ENCODE assay signal across 15 cellular contexts in the genomic region with DNA sequence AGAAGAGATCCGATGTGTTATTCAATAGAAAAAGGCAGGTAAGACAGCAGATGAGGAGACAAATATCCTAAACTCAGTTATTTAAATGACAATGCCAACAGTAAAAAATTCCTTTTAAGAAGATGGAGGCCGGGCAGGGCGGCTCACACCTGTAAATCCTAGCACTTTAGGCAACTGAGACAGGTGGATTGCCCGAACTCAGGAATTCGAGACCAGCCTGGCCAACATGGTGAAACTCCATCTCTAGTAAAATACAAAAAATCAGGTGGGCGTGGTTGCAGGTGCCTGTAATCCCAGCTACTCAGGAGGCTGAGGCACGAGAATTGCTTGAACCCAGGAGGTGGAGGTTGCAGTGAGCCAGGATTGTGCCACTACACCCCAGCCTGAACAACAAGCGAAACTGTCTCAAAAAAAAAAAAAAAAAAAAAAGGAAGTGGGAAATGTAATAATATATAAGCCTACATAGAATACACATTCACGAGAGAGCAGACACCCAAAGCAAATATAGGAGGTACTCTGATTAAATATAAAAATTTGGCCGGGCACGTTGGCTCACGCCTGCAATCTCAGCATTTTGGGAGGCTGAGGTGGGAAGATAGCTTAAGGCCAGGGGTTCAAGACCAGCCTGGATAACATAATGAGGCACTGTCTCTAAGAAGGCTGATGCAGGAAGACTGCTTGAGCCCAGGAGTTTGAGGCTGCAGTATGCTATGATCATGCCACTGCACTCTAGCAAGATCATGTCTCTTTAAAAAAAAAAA. TPM values are rescaled to one million over a fixed set of nuclear protein-coding genes. Genes with fewer than 3 reads are reported as not detected.
DNase-seq lines count a peak whose midpoint lies in the region; ATAC-seq and TF ChIP-seq lines count a peak whose summit lies in the region.
"Had no signal": no experiment of that assay in that cellular context is flagged by ENCODE, and none has a peak within 500 bp of the region (broad histone marks: within the 10 kb centered on the region; RNA-seq: fewer than 3 reads in every experiment).

No MANE protein-coding gene starts in this region.

- intact Hi-C loops in colonic mucosa (cut with DNase I): no loop called here

- H3K4me1 ChIP-seq in BLaER1 treated with 17β-estradiol and CSF1 and Interleukin-3, amounts not matched to agents 10 nM and 100 nM: peaks cover 53 to 100% (median 62%) of the 10 kb centered on the region in 10 experiments
- peaks cover 13% of the 10 kb centered on the region for H3K4me1 ChIP-seq in colonic mucosa

- no peaks in the 10 kb centered on the region for H3K9me3 ChIP-seq in BLaER1 treated with 17β-estradiol and CSF1 and Interleukin-3, amounts not matched to agents 10 nM and 100 nM (replicated peaks in 1 of 11)
- H3K9me3 ChIP-seq in colonic mucosa: no peaks in the 10 kb centered on the region
- H3K9me3 ChIP-seq: ascending aorta had no signal

- peaks cover 45% of the 10 kb centered on the region for H3K4me1 Mint-ChIP-seq in memory B cell

- H3K36me3 Mint-ChIP-seq in memory B cell: peaks cover 9% of the 10 kb centered on the region

- no peaks in the 10 kb centered on the region for H3K27me3 Mint-ChIP-seq in memory B cell

- no peaks in the 10 kb centered on the region for H3K27me3 ChIP-seq in BLaER1 treated with 17β-estradiol and CSF1 and Interleukin-3, amounts not matched to agents 10 nM and 100 nM
- no peaks in the 10 kb centered on the region for H3K27me3 ChIP-seq in colonic mucosa
- H3K27me3 ChIP-seq: ascending aorta had no signal

- peak overlapping the region in 2 of 10 experiments; percentile 22 to 39; a peak in 5 of 20 replicates for H3K4me3 ChIP-seq in BLaER1 treated with 17β-estradiol and CSF1 and Interleukin-3, amounts not matched to agents 10 nM and 100 nM
- no peak overlapping the region for H3K4me3 ChIP-seq in colonic mucosa
- H3K4me3 ChIP-seq: ascending aorta had no signal

- H3K4me2 ChIP-seq in BLaER1 treated with 17β-estradiol and CSF1 and Interleukin-3, amounts not matched to agents 10 nM and 100 nM: peak overlapping the region; percentile 65 to 95 (median 73)

- peak overlapping the region; percentile 31 for H3K27ac Mint-ChIP-seq in memory B cell

- DNase-seq in SIG-M5 treated with dmso at 0.1 percent for 504 hours (lab: John Stamatoyannopoulos, UW; ENCODE audit: unreplicated experiment) (peak; percentile 67), memory B cell (ENCODE audit: low spot score in 2 of 2) (no peak), colonic mucosa (no peak), dermis blood vessel endothelial cell (no peak), NCI-H226 (no peak)
- no peak for DNase-seq in stimulated activated CD4-positive, alpha-beta T cell treated with anti-CD3 and anti-CD28 coated beads, Interleukin-4, amount 100 ng/mL, for 1 hour
- DNase-seq: DND-41; effector CD8-positive, alpha-beta T cell; glutamatergic neuron; NCI-H510A; occipital lobe had no signal

- H3K9me3 Mint-ChIP-seq in memory B cell: no peaks in the 10 kb centered on the region

- H3K27ac ChIP-seq in BLaER1 treated with 17β-estradiol and CSF1 and Interleukin-3, amounts not matched to agents 10 nM and 100 nM: peak overlapping the region in 5 of 11 experiments; percentile 3 to 50 (median 35); a peak in 4 of 22 replicates
- no peak overlapping the region for H3K27ac ChIP-seq in colonic mucosa

- peaks cover 0 to 28% (median 9%) of the 10 kb centered on the region in 11 experiments; a peak in 13 of 22 replicates for H3K36me3 ChIP-seq in BLaER1 treated with 17β-estradiol and CSF1 and Interleukin-3, amounts not matched to agents 10 nM and 100 nM
- no peaks in the 10 kb centered on the region for H3K36me3 ChIP-seq in colonic mucosa

- H3K4me3 Mint-ChIP-seq in memory B cell: peak overlapping the region; percentile 71

- H3K9ac ChIP-seq in BLaER1 treated with 17β-estradiol and CSF1 and Interleukin-3, amounts not matched to agents 10 nM and 100 nM: peak overlapping the region in 3 of 11 experiments; percentile 8 to 51 (median 15); a peak in 3 of 22 replicates
- no peak overlapping the region for H3K9ac ChIP-seq in colonic mucosa (ENCODE audit: low read depth in 2 of 2, low read length in 2 of 2)

- peak; percentile 64 for ATAC-seq in HG03175 (IDR thresholded peaks at IDR 0.05; ENCODE audit: unreplicated experiment)
- ATAC-seq in memory B cell (ENCODE audit: low read depth): peak; percentile 75
- ATAC-seq: left lobe of liver had no signal

- no peak for TF ChIP-seq CTCF in colonic mucosa (IDR thresholded peaks at IDR 0.05)

- H4K20me1 ChIP-seq in BLaER1 treated with 17β-estradiol and CSF1 and Interleukin-3, amounts not matched to agents 10 nM and 100 nM: peaks cover 56 to 100% (median 87%) of the 10 kb centered on the region in 11 experiments

RNA-seq across cellular contexts. Expression of a gene that starts 19.0 kb away (rescaled TPM):
- total RNA-seq in colonic mucosa (100 to 1,000 TPM; 112 to 166 TPM), dermis blood vessel endothelial cell (131 and 213 TPM in 2 replicates)
